ENCODE assay signal across 1 cellular context in the genomic region with DNA sequence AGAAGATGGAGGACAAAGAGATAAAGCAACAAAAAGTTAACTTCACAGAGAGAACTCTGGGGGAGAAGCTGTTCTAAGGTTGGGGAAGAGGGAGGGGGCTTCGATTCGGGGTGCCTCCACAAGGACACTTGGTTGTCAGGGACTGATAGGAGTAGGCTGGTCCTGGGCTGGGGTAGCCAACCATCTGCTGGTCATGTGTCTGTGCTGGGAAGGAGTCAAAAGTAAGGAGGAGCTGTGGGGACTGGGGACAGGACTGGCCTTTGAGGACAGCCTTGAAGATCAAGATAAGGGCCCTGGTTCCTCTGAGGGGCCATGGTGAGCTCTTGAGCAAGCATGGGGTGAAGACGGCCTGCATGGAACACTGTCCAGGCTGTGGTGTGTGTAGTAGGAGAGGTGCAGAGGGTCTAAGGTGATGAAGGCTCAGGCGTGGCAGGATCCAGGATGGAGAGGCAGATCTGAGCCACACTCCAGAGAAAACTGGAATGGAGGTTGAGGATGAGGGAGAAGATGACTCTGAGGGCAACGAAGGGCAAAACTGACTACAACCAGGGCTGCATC.
A peak's percentile ranks its signal among the peaks of the same experiment; 100 is the strongest.
TF ChIP-seq lines count a peak whose summit lies in the region.

No MANE protein-coding gene starts in this region.

TF ChIP-seq in HepG2, 621 proteins besides CTCF, POLR2A, EP300 and RAD21 (continues in another document):
- TF ChIP-seq, protein P1, sequence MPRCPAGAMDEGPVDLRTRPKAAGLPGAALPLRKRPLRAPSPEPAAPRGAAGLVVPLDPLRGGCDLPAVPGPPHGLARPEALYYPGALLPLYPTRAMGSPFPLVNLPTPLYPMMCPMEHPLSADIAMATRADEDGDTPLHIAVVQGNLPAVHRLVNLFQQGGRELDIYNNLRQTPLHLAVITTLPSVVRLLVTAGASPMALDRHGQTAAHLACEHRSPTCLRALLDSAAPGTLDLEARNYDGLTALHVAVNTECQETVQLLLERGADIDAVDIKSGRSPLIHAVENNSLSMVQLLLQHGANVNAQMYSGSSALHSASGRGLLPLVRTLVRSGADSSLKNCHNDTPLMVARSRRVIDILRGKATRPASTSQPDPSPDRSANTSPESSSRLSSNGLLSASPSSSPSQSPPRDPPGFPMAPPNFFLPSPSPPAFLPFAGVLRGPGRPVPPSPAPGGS (CRISPR knock-in tag; IDR thresholded peaks at IDR 0.05) = 0 out of 2 replicates have a peak, but pooled peaks have one; percentile 13
- TF ChIP-seq, protein P2, sequence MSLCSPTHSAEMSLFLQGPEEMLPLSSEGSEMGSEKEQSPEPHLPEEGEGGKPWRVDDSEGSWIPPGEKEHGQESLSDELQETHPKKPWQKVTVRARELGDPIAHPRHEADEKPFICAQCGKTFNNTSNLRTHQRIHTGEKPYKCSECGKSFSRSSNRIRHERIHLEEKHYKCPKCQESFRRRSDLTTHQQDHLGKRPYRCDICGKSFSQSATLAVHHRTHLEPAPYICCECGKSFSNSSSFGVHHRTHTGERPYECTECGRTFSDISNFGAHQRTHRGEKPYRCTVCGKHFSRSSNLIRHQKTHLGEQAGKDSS (CRISPR knock-in tag; IDR thresholded peaks at IDR 0.05; ENCODE audit: borderline replicate concordance, low read depth) = no peak
- TF ChIP-seq SP5 (CRISPR knock-in tag; IDR thresholded peaks at IDR 0.05; ENCODE audit: borderline replicate concordance, low read depth) (no peak), ZNF180 (CRISPR knock-in tag; IDR thresholded peaks at IDR 0.05; ENCODE audit: borderline replicate concordance, low read depth) (no peak), PAWR (CRISPR knock-in tag; IDR thresholded peaks at IDR 0.05; ENCODE audit: borderline replicate concordance) (no peak), SIN3B (IDR thresholded peaks at IDR 0.05; ENCODE audit: low read length) (no peak), DNMT3B (CRISPR knock-in tag; conservative IDR thresholded peaks at IDR 0.05) (no peak), ZKSCAN5 (CRISPR knock-in tag; IDR thresholded peaks at IDR 0.05) (no peak), BRD4 (CRISPR knock-in tag; IDR thresholded peaks at IDR 0.05) (no peak), SMYD3 (CRISPR knock-in tag; IDR thresholded peaks at IDR 0.05) (no peak), ZFY (CRISPR knock-in tag; IDR thresholded peaks at IDR 0.05) (0 out of 2 replicates have a peak, but pooled peaks have one; percentile 26), NFRKB (IDR thresholded peaks at IDR 0.05) (no peak), SOX5 (CRISPR knock-in tag; IDR thresholded peaks at IDR 0.05; ENCODE audit: borderline replicate concordance) (no peak), ZNF672 (CRISPR knock-in tag; IDR thresholded peaks at IDR 0.05) (no peak), EZH2 (conservative IDR thresholded peaks at IDR 0.05; ENCODE audit: low read depth, low read length) (no peak), ZNF792 (CRISPR knock-in tag; IDR thresholded peaks at IDR 0.05) (no peak), ZNF746 (CRISPR knock-in tag; IDR thresholded peaks at IDR 0.05) (no peak), PHF20 (CRISPR knock-in tag; IDR thresholded peaks at IDR 0.05) (no peak), SALL1 (CRISPR knock-in tag; IDR thresholded peaks at IDR 0.05) (peak; percentile 31; the same call in 1 of the 2 replicates), ETV6 (CRISPR knock-in tag; conservative IDR thresholded peaks at IDR 0.05) (no peak), ZNF775 (CRISPR knock-in tag; IDR thresholded peaks at IDR 0.05; ENCODE audit: borderline replicate concordance) (no peak), CREM (IDR thresholded peaks at IDR 0.05) (no peak), CREM (CRISPR knock-in tag; IDR thresholded peaks at IDR 0.05) (no peak), ZNF530 (CRISPR knock-in tag; IDR thresholded peaks at IDR 0.05; ENCODE audit: low read depth) (no peak), ZNF468 (CRISPR knock-in tag; IDR thresholded peaks at IDR 0.05) (no peak), HDAC2 (CRISPR knock-in tag; IDR thresholded peaks at IDR 0.05) (peak; percentile 32; the same call in 1 of the 2 replicates), JUND (CRISPR knock-in tag; IDR thresholded peaks at IDR 0.05) (no peak), TMF1 (CRISPR knock-in tag; IDR thresholded peaks at IDR 0.05; ENCODE audit: low read depth) (no peak), SRY (CRISPR knock-in tag; IDR thresholded peaks at IDR 0.05) (0 out of 2 replicates have a peak, but pooled peaks have one; percentile 40), ZNF598 (CRISPR knock-in tag; IDR thresholded peaks at IDR 0.05; ENCODE audit: borderline replicate concordance) (peak; percentile 54; the same call in 1 of the 2 replicates), KDM6A (CRISPR knock-in tag; IDR thresholded peaks at IDR 0.05; ENCODE audit: low read depth) (no peak), HNRNPH1 (optimal IDR thresholded peaks at IDR 0.05; ENCODE audit: low read depth, low read length) (no peak), XRCC5 (optimal IDR thresholded peaks at IDR 0.05; ENCODE audit: low read length) (peak; percentile 30), KLF11 (CRISPR knock-in tag; IDR thresholded peaks at IDR 0.05) (no peak), ATF7-NPFF (CRISPR knock-in tag; IDR thresholded peaks at IDR 0.05; ENCODE audit: low read depth) (no peak), SNAPC2 (CRISPR knock-in tag; IDR thresholded peaks at IDR 0.05) (no peak), ZNF441 (CRISPR knock-in tag; IDR thresholded peaks at IDR 0.05; ENCODE audit: borderline replicate concordance) (0 out of 2 replicates have a peak, but pooled peaks have one; percentile 27), ZNF263 (CRISPR knock-in tag; IDR thresholded peaks at IDR 0.05) (peak; percentile 45; the same call in 1 of the 2 replicates), TBX2 (CRISPR knock-in tag; IDR thresholded peaks at IDR 0.05; ENCODE audit: borderline replicate concordance) (0 out of 2 replicates have a peak, but pooled peaks have one; percentile 40), TEAD3 (CRISPR knock-in tag; optimal IDR thresholded peaks at IDR 0.05; ENCODE audit: borderline replicate concordance) (peak; percentile 28), SMARCC2 (IDR thresholded peaks at IDR 0.05) (no peak), HOXD1 (CRISPR knock-in tag; IDR thresholded peaks at IDR 0.05) (no peak), ZSCAN25 (CRISPR knock-in tag; IDR thresholded peaks at IDR 0.05) (no peak)
- TF ChIP-seq, protein P3, sequence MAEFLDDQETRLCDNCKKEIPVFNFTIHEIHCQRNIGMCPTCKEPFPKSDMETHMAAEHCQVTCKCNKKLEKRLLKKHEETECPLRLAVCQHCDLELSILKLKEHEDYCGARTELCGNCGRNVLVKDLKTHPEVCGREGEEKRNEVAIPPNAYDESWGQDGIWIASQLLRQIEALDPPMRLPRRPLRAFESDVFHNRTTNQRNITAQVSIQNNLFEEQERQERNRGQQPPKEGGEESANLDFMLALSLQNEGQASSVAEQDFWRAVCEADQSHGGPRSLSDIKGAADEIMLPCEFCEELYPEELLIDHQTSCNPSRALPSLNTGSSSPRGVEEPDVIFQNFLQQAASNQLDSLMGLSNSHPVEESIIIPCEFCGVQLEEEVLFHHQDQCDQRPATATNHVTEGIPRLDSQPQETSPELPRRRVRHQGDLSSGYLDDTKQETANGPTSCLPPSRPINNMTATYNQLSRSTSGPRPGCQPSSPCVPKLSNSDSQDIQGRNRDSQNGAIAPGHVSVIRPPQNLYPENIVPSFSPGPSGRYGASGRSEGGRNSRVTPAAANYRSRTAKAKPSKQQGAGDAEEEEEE (CRISPR knock-in tag; IDR thresholded peaks at IDR 0.05; ENCODE audit: borderline replicate concordance) = no peak
- TF ChIP-seq, protein P4, sequence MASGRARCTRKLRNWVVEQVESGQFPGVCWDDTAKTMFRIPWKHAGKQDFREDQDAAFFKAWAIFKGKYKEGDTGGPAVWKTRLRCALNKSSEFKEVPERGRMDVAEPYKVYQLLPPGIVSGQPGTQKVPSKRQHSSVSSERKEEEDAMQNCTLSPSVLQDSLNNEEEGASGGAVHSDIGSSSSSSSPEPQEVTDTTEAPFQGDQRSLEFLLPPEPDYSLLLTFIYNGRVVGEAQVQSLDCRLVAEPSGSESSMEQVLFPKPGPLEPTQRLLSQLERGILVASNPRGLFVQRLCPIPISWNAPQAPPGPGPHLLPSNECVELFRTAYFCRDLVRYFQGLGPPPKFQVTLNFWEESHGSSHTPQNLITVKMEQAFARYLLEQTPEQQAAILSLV (CRISPR knock-in tag; IDR thresholded peaks at IDR 0.05; ENCODE audit: borderline replicate concordance) = 0 out of 2 replicates have a peak, but pooled peaks have one; percentile 38
- TF ChIP-seq, protein P5, sequence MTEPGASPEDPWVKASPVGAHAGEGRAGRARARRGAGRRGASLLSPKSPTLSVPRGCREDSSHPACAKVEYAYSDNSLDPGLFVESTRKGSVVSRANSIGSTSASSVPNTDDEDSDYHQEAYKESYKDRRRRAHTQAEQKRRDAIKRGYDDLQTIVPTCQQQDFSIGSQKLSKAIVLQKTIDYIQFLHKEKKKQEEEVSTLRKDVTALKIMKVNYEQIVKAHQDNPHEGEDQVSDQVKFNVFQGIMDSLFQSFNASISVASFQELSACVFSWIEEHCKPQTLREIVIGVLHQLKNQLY (CRISPR knock-in tag; IDR thresholded peaks at IDR 0.05) = no peak
- TF ChIP-seq, protein P6, sequence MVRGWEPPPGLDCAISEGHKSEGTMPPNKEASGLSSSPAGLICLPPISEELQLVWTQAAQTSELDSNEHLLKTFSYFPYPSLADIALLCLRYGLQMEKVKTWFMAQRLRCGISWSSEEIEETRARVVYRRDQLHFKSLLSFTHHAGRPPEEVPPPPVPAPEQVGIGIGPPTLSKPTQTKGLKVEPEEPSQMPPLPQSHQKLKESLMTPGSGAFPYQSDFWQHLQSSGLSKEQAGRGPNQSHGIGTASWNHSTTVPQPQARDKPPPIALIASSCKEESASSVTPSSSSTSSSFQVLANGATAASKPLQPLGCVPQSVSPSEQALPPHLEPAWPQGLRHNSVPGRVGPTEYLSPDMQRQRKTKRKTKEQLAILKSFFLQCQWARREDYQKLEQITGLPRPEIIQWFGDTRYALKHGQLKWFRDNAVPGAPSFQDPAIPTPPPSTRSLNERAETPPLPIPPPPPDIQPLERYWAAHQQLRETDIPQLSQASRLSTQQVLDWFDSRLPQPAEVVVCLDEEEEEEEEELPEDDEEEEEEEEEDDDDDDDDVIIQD (CRISPR knock-in tag; IDR thresholded peaks at IDR 0.05; ENCODE audit: low read depth) = no peak
- TF ChIP-seq, protein P7, sequence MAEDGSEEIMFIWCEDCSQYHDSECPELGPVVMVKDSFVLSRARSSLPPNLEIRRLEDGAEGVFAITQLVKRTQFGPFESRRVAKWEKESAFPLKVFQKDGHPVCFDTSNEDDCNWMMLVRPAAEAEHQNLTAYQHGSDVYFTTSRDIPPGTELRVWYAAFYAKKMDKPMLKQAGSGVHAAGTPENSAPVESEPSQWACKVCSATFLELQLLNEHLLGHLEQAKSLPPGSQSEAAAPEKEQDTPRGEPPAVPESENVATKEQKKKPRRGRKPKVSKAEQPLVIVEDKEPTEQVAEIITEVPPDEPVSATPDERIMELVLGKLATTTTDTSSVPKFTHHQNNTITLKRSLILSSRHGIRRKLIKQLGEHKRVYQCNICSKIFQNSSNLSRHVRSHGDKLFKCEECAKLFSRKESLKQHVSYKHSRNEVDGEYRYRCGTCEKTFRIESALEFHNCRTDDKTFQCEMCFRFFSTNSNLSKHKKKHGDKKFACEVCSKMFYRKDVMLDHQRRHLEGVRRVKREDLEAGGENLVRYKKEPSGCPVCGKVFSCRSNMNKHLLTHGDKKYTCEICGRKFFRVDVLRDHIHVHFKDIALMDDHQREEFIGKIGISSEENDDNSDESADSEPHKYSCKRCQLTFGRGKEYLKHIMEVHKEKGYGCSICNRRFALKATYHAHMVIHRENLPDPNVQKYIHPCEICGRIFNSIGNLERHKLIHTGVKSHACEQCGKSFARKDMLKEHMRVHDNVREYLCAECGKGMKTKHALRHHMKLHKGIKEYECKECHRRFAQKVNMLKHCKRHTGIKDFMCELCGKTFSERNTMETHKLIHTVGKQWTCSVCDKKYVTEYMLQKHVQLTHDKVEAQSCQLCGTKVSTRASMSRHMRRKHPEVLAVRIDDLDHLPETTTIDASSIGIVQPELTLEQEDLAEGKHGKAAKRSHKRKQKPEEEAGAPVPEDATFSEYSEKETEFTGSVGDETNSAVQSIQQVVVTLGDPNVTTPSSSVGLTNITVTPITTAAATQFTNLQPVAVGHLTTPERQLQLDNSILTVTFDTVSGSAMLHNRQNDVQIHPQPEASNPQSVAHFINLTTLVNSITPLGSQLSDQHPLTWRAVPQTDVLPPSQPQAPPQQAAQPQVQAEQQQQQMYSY (CRISPR knock-in tag; IDR thresholded peaks at IDR 0.05) = no peak
- TF ChIP-seq, protein P8, sequence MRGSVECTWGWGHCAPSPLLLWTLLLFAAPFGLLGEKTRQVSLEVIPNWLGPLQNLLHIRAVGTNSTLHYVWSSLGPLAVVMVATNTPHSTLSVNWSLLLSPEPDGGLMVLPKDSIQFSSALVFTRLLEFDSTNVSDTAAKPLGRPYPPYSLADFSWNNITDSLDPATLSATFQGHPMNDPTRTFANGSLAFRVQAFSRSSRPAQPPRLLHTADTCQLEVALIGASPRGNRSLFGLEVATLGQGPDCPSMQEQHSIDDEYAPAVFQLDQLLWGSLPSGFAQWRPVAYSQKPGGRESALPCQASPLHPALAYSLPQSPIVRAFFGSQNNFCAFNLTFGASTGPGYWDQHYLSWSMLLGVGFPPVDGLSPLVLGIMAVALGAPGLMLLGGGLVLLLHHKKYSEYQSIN (CRISPR knock-in tag; IDR thresholded peaks at IDR 0.05; ENCODE audit: borderline replicate concordance) = no peak
- TF ChIP-seq, protein P9, sequence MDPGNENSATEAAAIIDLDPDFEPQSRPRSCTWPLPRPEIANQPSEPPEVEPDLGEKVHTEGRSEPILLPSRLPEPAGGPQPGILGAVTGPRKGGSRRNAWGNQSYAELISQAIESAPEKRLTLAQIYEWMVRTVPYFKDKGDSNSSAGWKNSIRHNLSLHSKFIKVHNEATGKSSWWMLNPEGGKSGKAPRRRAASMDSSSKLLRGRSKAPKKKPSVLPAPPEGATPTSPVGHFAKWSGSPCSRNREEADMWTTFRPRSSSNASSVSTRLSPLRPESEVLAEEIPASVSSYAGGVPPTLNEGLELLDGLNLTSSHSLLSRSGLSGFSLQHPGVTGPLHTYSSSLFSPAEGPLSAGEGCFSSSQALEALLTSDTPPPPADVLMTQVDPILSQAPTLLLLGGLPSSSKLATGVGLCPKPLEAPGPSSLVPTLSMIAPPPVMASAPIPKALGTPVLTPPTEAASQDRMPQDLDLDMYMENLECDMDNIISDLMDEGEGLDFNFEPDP (CRISPR knock-in tag; conservative IDR thresholded peaks at IDR 0.05) = 0 out of 2 replicates have a peak, but pooled peaks have one; percentile 11
- TF ChIP-seq, protein P10, sequence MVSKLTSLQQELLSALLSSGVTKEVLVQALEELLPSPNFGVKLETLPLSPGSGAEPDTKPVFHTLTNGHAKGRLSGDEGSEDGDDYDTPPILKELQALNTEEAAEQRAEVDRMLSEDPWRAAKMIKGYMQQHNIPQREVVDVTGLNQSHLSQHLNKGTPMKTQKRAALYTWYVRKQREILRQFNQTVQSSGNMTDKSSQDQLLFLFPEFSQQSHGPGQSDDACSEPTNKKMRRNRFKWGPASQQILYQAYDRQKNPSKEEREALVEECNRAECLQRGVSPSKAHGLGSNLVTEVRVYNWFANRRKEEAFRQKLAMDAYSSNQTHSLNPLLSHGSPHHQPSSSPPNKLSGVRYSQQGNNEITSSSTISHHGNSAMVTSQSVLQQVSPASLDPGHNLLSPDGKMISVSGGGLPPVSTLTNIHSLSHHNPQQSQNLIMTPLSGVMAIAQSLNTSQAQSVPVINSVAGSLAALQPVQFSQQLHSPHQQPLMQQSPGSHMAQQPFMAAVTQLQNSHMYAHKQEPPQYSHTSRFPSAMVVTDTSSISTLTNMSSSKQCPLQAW (CRISPR knock-in tag; IDR thresholded peaks at IDR 0.05) = 0 out of 2 replicates have a peak, but pooled peaks have one; percentile 36
